Comparison of ENCODE assay signal across 13 cellular contexts in the genomic region with DNA sequence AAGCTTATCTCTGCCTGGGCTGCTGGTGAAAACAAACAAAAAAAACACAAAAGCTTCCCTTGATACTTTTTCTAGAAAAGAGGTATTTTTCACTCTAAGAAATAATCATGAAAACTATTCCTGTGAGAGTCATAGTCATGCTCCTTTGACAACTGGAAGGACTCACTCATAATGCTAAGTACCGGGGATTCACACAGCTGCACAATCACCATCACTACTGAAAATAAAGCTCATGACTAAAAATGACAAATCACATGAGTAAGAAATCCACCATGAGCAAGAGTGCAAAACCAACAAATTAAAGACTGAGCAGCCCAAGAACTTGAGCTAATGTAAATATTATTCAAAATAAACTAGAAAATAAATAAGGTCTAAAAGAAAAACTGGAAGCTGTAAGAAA. TPM values are rescaled to one million over a fixed set of nuclear protein-coding genes. Genes with fewer than 3 reads are reported as not detected.
A peak's percentile ranks its signal among the peaks of the same experiment; 100 is the strongest.
DNase-seq lines count a peak whose midpoint lies in the region; ATAC-seq, FAIRE-seq and TF ChIP-seq lines count a peak whose summit lies in the region.
"Had no signal": no experiment of that assay in that cellular context is flagged by ENCODE, and none has a peak within 500 bp of the region (broad histone marks: within the 10 kb centered on the region; RNA-seq: fewer than 3 reads in every experiment).

No MANE protein-coding gene starts in this region.

- no peaks in the 10 kb centered on the region for H3K9me3 Mint-ChIP-seq in activated T-cell treated with anti-CD3 and anti-CD28 coated beads, Interleukin-2, amount 50 U/mL, for 4 hours
- H3K9me3 Mint-ChIP-seq: dendritic cell treated with granulocyte-macrophage colony-stimulating factor and Interleukin-4, amounts not matched to agents 40 ng/mL and 50 ng/mL, for 4 days had no signal

- TF ChIP-seq CTCF in astrocyte of the spinal cord (IDR thresholded peaks at IDR 0.05; ENCODE audit: low read depth, low read length) (no peak), D721Med (IDR thresholded peaks at IDR 0.05; ENCODE audit: insufficient read depth, missing control alignments) (no peak)

- peak; percentile 46 to 51 for ATAC-seq in activated T-cell treated with anti-CD3 and anti-CD28 coated beads, Interleukin-2, amount 50 U/mL, for 4 hours
- ATAC-seq in HG02885 (IDR thresholded peaks at IDR 0.05; ENCODE audit: poor library complexity, unreplicated experiment) = peak; percentile 85
- peak; percentile 61 for ATAC-seq in stimulated activated naive CD8-positive, alpha-beta T cell treated with anti-CD3 and anti-CD28 coated beads, Interleukin-15, Interleukin-2, amounts not matched to agents 100 U/mL and 50 U/mL, for 24 hours
- ATAC-seq in GM19455 (IDR thresholded peaks at IDR 0.05; ENCODE audit: unreplicated experiment) = no peak
- ATAC-seq: HepG2 had no signal

- H3K4me3 ChIP-seq in astrocyte of the spinal cord (ENCODE audit: low read depth, low read length) = no peak overlapping the region
- H3K4me3 ChIP-seq: transverse colon had no signal

- no peak for FAIRE-seq in D721Med (lab: Jason Lieb, UNC)
- FAIRE-seq: H1, HepG2 had no signal

- no peak overlapping the region for H3K4me3 Mint-ChIP-seq in activated T-cell treated with anti-CD3 and anti-CD28 coated beads, Interleukin-2, amount 50 U/mL, for 4 hours
- H3K4me3 Mint-ChIP-seq: dendritic cell treated with granulocyte-macrophage colony-stimulating factor and Interleukin-4, amounts not matched to agents 40 ng/mL and 50 ng/mL, for 4 days had no signal

- in situ Hi-C loops in astrocyte of the spinal cord (cut with HindIII; ENCODE audit: low sequenced_read_pairs) = no loop called here

- H3K36me3 Mint-ChIP-seq in activated T-cell treated with anti-CD3 and anti-CD28 coated beads, Interleukin-2, amount 50 U/mL, for 4 hours (ENCODE audit: insufficient read depth) = no peaks in the 10 kb centered on the region

- peaks cover 6% of the 10 kb centered on the region for H3K27me3 Mint-ChIP-seq in activated T-cell treated with anti-CD3 and anti-CD28 coated beads, Interleukin-2, amount 50 U/mL, for 4 hours (ENCODE audit: low read depth)
- H3K27me3 Mint-ChIP-seq: dendritic cell treated with granulocyte-macrophage colony-stimulating factor and Interleukin-4, amounts not matched to agents 40 ng/mL and 50 ng/mL, for 4 days had no signal

- no peak for DNase-seq in activated T-cell treated with anti-CD3 and anti-CD28 coated beads, Interleukin-2, amount 50 U/mL, for 4 hours
- DNase-seq in activated T-cell treated with anti-CD3 and anti-CD28 coated beads, Interleukin-2, amount 50 U/mL, for 1 hour = no peak
- DNase-seq in astrocyte of the spinal cord (ENCODE audit: low read depth, low spot score) (peak; percentile 61), NCI-H526 treated with DMSO at 0.1 percent for 48 hours (lab: John Stamatoyannopoulos, UW) (no peak), D721Med (ENCODE audit: insufficient read length, low spot score) (no peak)
- no peak for DNase-seq in stimulated activated naive CD8-positive, alpha-beta T cell treated with anti-CD3 and anti-CD28 coated beads, Interleukin-15, Interleukin-2, amounts not matched to agents 100 U/mL and 50 U/mL, for 24 hours
- DNase-seq: NCI-H345, transverse colon had no signal

- no peaks in the 10 kb centered on the region for H3K4me1 Mint-ChIP-seq in activated T-cell treated with anti-CD3 and anti-CD28 coated beads, Interleukin-2, amount 50 U/mL, for 4 hours (ENCODE audit: low read depth)

RNA-seq across cellular contexts. Expression of gene POU1F1, which starts 10.6 kb away (rescaled TPM):
- total RNA-seq in activated T-cell treated with anti-CD3 and anti-CD28 coated beads, Interleukin-2, amount 50 U/mL, for 4 hours = not detected
- total RNA-seq: H1, HepG2, transverse colon had no signal

RNA-seq across cellular contexts. Expression of gene CHMP2B, which starts 59.9 kb away (rescaled TPM):
- total RNA-seq in activated T-cell treated with anti-CD3 and anti-CD28 coated beads, Interleukin-2, amount 50 U/mL, for 4 hours = 10 to 100 TPM; 32.4 to 40.0 (median 38.1) TPM
